ENCODE assay signal across 1 cellular context in genomic region chr19:3348042-3348441, GRCh38.
TF ChIP-seq lines count a peak whose summit lies in the region.

No MANE protein-coding gene starts in this region.

TF ChIP-seq in liver, 16 proteins besides CTCF, POLR2A, EP300 and RAD21 (continued from another document):
- TF ChIP-seq ZBTB33 (IDR thresholded peaks at IDR 0.05) (no peak), EGR1 (IDR thresholded peaks at IDR 0.05; ENCODE audit: low read depth in 2 of 2) (no peak), RXRA (IDR thresholded peaks at IDR 0.05) (peak; percentile 60 to 90), YY1 (IDR thresholded peaks at IDR 0.05) (no peak), HNF4G (IDR thresholded peaks at IDR 0.05) (no peak)
